Comparison of ENCODE assay signal across 26 cellular contexts in the genomic region with DNA sequence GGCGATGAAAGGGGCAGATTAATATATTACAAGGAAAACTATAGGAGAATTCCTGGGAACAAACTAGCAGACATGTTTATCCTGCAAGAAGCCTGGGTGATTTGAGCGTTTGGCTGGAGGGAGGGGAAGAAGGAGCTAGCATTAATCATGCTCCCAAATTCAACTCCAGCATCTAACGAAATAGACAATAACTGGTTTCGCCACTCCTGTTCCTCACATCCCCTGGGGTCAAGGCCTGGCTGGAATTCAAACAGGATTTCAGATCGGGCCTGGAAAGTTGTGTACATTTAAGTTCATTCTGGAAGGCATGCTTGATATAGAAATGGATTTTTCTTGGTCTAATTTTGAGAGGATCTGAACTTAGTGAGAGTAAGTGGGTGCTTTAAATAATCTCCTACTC.
"Had no signal": no experiment of that assay in that cellular context is flagged by ENCODE, and none has a peak within 500 bp of the region (broad histone marks: within the 10 kb centered on the region; RNA-seq: fewer than 3 reads in every experiment).

No MANE protein-coding gene starts in this region.

- H3K4me1 Mint-ChIP-seq: activated B cell treated with CpG ODN at 0.5 μM for 24 hours; activated CD4-positive, alpha-beta T cell treated with anti-CD3 and anti-CD28 coated beads for 36 hours; activated naive CD8-positive, alpha-beta T cell treated with anti-CD3 and anti-CD28 coated beads for 36 hours had no signal

- H3K27me3 Mint-ChIP-seq: activated B cell treated with CpG ODN at 0.5 μM for 24 hours; activated CD4-positive, alpha-beta T cell treated with anti-CD3 and anti-CD28 coated beads for 36 hours; activated naive CD8-positive, alpha-beta T cell treated with anti-CD3 and anti-CD28 coated beads for 36 hours; progenitor cell of endocrine pancreas; stimulated activated naive CD8-positive, alpha-beta T cell treated with anti-CD3 and anti-CD28 coated beads, Interleukin-15, Interleukin-2, amounts not matched to agents 100 ng/mL and 50 ng/mL, for 24 hours had no signal

- H3K9me3 ChIP-seq: gastroesophageal sphincter, heart right ventricle, right atrium auricular region, thyroid gland had no signal

- H3K27ac ChIP-seq: cardiac muscle cell, skin epidermis had no signal

- ATAC-seq: activated CD4-positive, alpha-beta T cell treated with anti-CD3 and anti-CD28 coated beads for 36 hours; gastroesophageal sphincter; heart right ventricle; natural killer cell had no signal

- H3K4me3 Mint-ChIP-seq: activated B cell treated with CpG ODN at 0.5 μM for 24 hours; activated CD4-positive, alpha-beta T cell treated with anti-CD3 and anti-CD28 coated beads for 36 hours; activated naive CD8-positive, alpha-beta T cell treated with anti-CD3 and anti-CD28 coated beads for 36 hours; stimulated activated naive CD8-positive, alpha-beta T cell treated with anti-CD3 and anti-CD28 coated beads, Interleukin-15, Interleukin-2, amounts not matched to agents 100 ng/mL and 50 ng/mL, for 24 hours; T-helper 1 cell treated with Interleukin-12 subunit alpha and Interleukin-12 subunit beta and Interleukin-4 antibody, amounts not matched to agents 30 μg/mL and 1 μg/mL, for 36 hours had no signal

- H3K27ac Mint-ChIP-seq: activated B cell treated with CpG ODN at 0.5 μM for 24 hours; activated CD4-positive, alpha-beta T cell treated with anti-CD3 and anti-CD28 coated beads for 36 hours; activated naive CD8-positive, alpha-beta T cell treated with anti-CD3 and anti-CD28 coated beads for 36 hours; natural killer cell; progenitor cell of endocrine pancreas; stimulated activated naive CD8-positive, alpha-beta T cell treated with anti-CD3 and anti-CD28 coated beads, Interleukin-15, Interleukin-2, amounts not matched to agents 100 ng/mL and 50 ng/mL, for 24 hours; T-helper 1 cell treated with Interleukin-12 subunit alpha and Interleukin-12 subunit beta and Interleukin-4 antibody, amounts not matched to agents 30 μg/mL and 1 μg/mL, for 36 hours had no signal

- H3K9me3 Mint-ChIP-seq: natural killer cell; stimulated activated naive CD8-positive, alpha-beta T cell treated with anti-CD3 and anti-CD28 coated beads, Interleukin-15, Interleukin-2, amounts not matched to agents 100 ng/mL and 50 ng/mL, for 24 hours had no signal

- H3K36me3 ChIP-seq: cardiac muscle cell, gastroesophageal sphincter, heart right ventricle, right atrium auricular region, thyroid gland had no signal

- DNase-seq: activated B cell treated with CpG ODN at 0.5 μM for 24 hours; activated CD4-positive, alpha-beta T cell treated with anti-CD3 and anti-CD28 coated beads for 36 hours; activated CD4-positive, alpha-beta T cell treated with anti-CD3 and anti-CD28 coated beads, Interleukin-2, amount 50 U/mL, for 4 hours; activated CD8-positive, alpha-beta memory T cell treated with anti-CD3 and anti-CD28 coated beads, Interleukin-2, amount 50 U/mL, for 48 hours; activated naive CD4-positive, alpha-beta T cell treated with Interleukin-2 at 50 U/mL for 16 hours; activated naive CD8-positive, alpha-beta T cell treated with anti-CD3 and anti-CD28 coated beads for 36 hours; activated T-cell treated with anti-CD3 and anti-CD28 coated beads, Interleukin-2, amount 50 U/mL, for 48 hours; amniotic stem cell; cortex of kidney; effector CD8-positive, alpha-beta T cell; heart right ventricle; islet precursor cell; midbrain; natural killer cell; stimulated activated CD4-positive, alpha-beta T cell treated with anti-CD3 and anti-CD28 coated beads, Interleukin-1b, Interleukin-23, amount 100 ng/mL, for 48 hours; substantia nigra; T1000 had no signal

- H3K27me3 ChIP-seq: cardiac muscle cell, gastroesophageal sphincter, heart right ventricle, right atrium auricular region, thyroid gland had no signal

- H3K4me3 ChIP-seq: cardiac muscle cell, gastroesophageal sphincter, heart right ventricle, lung, right atrium auricular region, skin epidermis, thyroid gland had no signal
